In genomic region chr3:151675858-151676615, GRCh38 we compare ENCODE assay signal across 1 cellular context.
TF ChIP-seq lines count a peak whose summit lies in the region.

No MANE protein-coding gene starts in this region.

TF ChIP-seq in WTC11, 78 proteins besides CTCF, POLR2A, EP300 and RAD21 (continued from another document):
- no peak for TF ChIP-seq USF2 (CRISPR knock-in tag; IDR thresholded peaks at IDR 0.05)
- TF ChIP-seq NR3C1 (CRISPR knock-in tag; conservative IDR thresholded peaks at IDR 0.05; ENCODE audit: low read depth) = no peak
TF ChIP-seq in WTC11: peak in this region for 0.
